In the genomic region with DNA sequence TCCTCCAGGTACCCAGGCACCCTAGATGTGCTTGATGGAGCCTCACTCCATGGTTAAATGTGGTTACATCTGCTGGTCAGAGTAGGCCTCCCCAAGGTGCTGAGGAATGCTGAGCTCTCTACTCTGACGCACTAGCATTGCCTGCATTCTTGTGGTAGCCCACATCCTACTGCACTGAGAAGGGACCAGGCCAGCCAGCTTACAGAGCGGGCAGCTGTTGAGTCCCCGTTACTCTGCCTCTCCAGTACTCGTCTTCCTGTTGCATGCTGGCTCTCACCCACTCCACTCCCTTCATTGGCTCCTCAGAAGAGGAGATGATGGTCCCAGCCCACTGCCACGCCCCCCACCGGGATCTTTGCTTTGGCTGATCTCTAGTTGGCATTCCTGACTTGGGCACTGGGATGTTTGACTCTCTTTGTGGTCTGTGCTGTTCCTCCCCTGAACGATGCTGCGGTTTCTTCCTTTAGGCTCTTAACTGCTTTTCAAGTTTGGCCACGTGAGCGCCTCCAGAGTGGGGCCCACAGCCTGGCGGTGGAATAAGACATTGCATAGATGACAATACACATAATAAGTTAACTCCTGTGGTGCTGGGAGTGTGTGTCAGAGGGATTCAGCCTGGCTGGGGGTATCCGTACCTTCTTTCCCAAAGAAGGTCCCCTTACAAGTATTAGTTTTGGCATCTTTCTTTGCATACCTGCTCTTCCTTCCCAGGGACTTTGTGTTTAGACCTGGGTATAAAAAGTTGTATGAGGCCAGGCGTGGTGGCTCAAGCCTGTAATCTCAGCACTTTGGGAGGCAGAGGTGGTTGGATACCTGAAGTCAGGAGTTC, we compare ENCODE assay signal across 8 cellular contexts. TPM values are rescaled to one million over a fixed set of nuclear protein-coding genes. Genes with fewer than 3 reads are reported as not detected.
A peak's percentile ranks its signal among the peaks of the same experiment; 100 is the strongest.
DNase-seq lines count a peak whose midpoint lies in the region; ATAC-seq lines count a peak whose summit lies in the region.

No MANE protein-coding gene starts in this region.

- ATAC-seq in GM19397 (IDR thresholded peaks at IDR 0.05; ENCODE audit: unreplicated experiment) (peak; percentile 79), sciatic nerve (peak; percentile 97)

- peak; percentile 94 for DNase-seq in activated CD4-positive, alpha-beta T cell treated with anti-CD3 and anti-CD28 coated beads, Interleukin-2, amount 10 ng/mL, durations not matched to agents 24 days and 14 days
- peak; percentile 53 for DNase-seq in effector CD4-positive, alpha-beta T cell
- peak; percentile 83 for DNase-seq in sciatic nerve (ENCODE audit: low spot score)
- DNase-seq in DMS153 (lab: John Stamatoyannopoulos, UW): no peak
- no peak for DNase-seq in anterior cingulate cortex (lab: John Stamatoyannopoulos, UW)

- H3K4me1 Mint-ChIP-seq in activated CD4-positive, alpha-beta T cell treated with anti-CD3 and anti-CD28 coated beads, Interleukin-2, amount 10 ng/mL, durations not matched to agents 24 days and 14 days: peaks cover 55% of the 10 kb centered on the region

- no peaks in the 10 kb centered on the region for H3K27me3 Mint-ChIP-seq in activated CD4-positive, alpha-beta T cell treated with anti-CD3 and anti-CD28 coated beads, Interleukin-2, amount 10 ng/mL, durations not matched to agents 24 days and 14 days

- peaks cover 7% of the 10 kb centered on the region for H3K36me3 Mint-ChIP-seq in activated CD4-positive, alpha-beta T cell treated with anti-CD3 and anti-CD28 coated beads, Interleukin-2, amount 10 ng/mL, durations not matched to agents 24 days and 14 days (ENCODE audit: low read depth)

- H3K27me3 ChIP-seq in ACC112 (ENCODE audit: insufficient read depth, low read length): no peaks in the 10 kb centered on the region

- H3K4me1 ChIP-seq in ACC112 (ENCODE audit: control insufficient read depth, insufficient read depth, low read length, unreplicated experiment): peaks cover 26% of the 10 kb centered on the region

- H3K4me3 Mint-ChIP-seq in activated CD4-positive, alpha-beta T cell treated with anti-CD3 and anti-CD28 coated beads, Interleukin-2, amount 10 ng/mL, durations not matched to agents 24 days and 14 days: peak overlapping the region; percentile 85

- intact Hi-C loops in activated CD4-positive, alpha-beta T cell treated with anti-CD3 and anti-CD28 coated beads, Interleukin-2, amount 10 ng/mL, durations not matched to agents 24 days and 14 days (cut with micrococcal nuclease): loop anchor here (1.0 to 10.0 kb wide), 4 partner anchors 28 to 375 kb away; partner anchors contain the start of genes AK2, S100PBP, YARS1 and ZSCAN20
- intact Hi-C loops in sciatic nerve (cut with DNase I): no loop called here

- no peaks in the 10 kb centered on the region for H3K79me2 ChIP-seq in ACC112 (ENCODE audit: control insufficient read depth, insufficient read depth, low read length, unreplicated experiment)

- peak overlapping the region; percentile 97 for H3K27ac Mint-ChIP-seq in activated CD4-positive, alpha-beta T cell treated with anti-CD3 and anti-CD28 coated beads, Interleukin-2, amount 10 ng/mL, durations not matched to agents 24 days and 14 days

- no peaks in the 10 kb centered on the region for H3K9me3 ChIP-seq in KOPT-K1 (ENCODE audit: insufficient read depth, low read length, poor library complexity, severe bottlenecking)

- H3K4me3 ChIP-seq in ACC112 (ENCODE audit: low read depth, low read length): 0 out of 2 replicates have a peak overlapping the region, but pooled peaks have one; percentile 8

- H3K27ac ChIP-seq in ACC112 (ENCODE audit: low read depth, low read length): peak overlapping the region; percentile 94
- peak overlapping the region; percentile 99 for H3K27ac ChIP-seq in KOPT-K1 (ENCODE audit: low read depth, low read length, poor library complexity, severe bottlenecking)

- no peaks in the 10 kb centered on the region for H3K36me3 ChIP-seq in ACC112 (ENCODE audit: insufficient read depth, low read length)
- H3K36me3 ChIP-seq in KOPT-K1 (ENCODE audit: insufficient read depth, low read length): peaks cover 6% of the 10 kb centered on the region; the same call in 1 of the 2 replicates

- H3K9me3 Mint-ChIP-seq in activated CD4-positive, alpha-beta T cell treated with anti-CD3 and anti-CD28 coated beads, Interleukin-2, amount 10 ng/mL, durations not matched to agents 24 days and 14 days: no peaks in the 10 kb centered on the region

- no peak overlapping the region for H2AFZ ChIP-seq in ACC112 (ENCODE audit: low read length, unreplicated experiment)

RNA-seq across cellular contexts. Expression of gene AZIN2, which starts 18.6 kb away (rescaled TPM):
- total RNA-seq in activated CD4-positive, alpha-beta T cell treated with anti-CD3 and anti-CD28 coated beads, Interleukin-2, amount 10 ng/mL, durations not matched to agents 24 days and 14 days: 1.3 and 1.4 TPM in 2 replicates
- total RNA-seq in sciatic nerve: 12.4 TPM

Comparison
In these comparisons a context has a peak if more than half of its experiments do, and no peak if none do; other contexts are left out.
1. DNase-seq: peak in activated CD4-positive, alpha-beta T cell treated with anti-CD3 and anti-CD28 coated beads, Interleukin-2, amount 10 ng/mL, durations not matched to agents 24 days and 14 days (single experiment), effector CD4-positive, alpha-beta T cell (single experiment) and sciatic nerve (single experiment); none in DMS153 (single experiment) and anterior cingulate cortex (0 of 58).